In genomic region chr7:121446526-121446925, GRCh38 we compare ENCODE assay signal across 17 cellular contexts. TPM values are rescaled to one million over a fixed set of nuclear protein-coding genes. Genes with fewer than 3 reads are reported as not detected.
DNase-seq lines count a peak whose midpoint lies in the region; ATAC-seq and TF ChIP-seq lines count a peak whose summit lies in the region.
"Had no signal": no experiment of that assay in that cellular context is flagged by ENCODE, and none has a peak within 500 bp of the region (broad histone marks: within the 10 kb centered on the region; RNA-seq: fewer than 3 reads in every experiment).

No MANE protein-coding gene starts in this region.

- H3K27ac Mint-ChIP-seq in mesothelial cell of epicardium (peak overlapping the region; percentile 72), endodermal cell (no peak overlapping the region)
- H3K27ac Mint-ChIP-seq: IgD-negative memory B cell had no signal

- H3K36me3 Mint-ChIP-seq in mesothelial cell of epicardium (peaks cover 1% of the 10 kb centered on the region), endodermal cell (ENCODE audit: low read depth) (no peaks in the 10 kb centered on the region)

- no peaks in the 10 kb centered on the region for H3K4me1 ChIP-seq in endodermal cell (ENCODE audit: control insufficient read depth, insufficient read depth, low read length)
- H3K4me1 ChIP-seq: Peyer's patch had no signal

- H3K9me3 ChIP-seq in endodermal cell (ENCODE audit: control insufficient read depth, low read length) = no peaks in the 10 kb centered on the region
- H3K9me3 ChIP-seq: BLaER1 treated with 17β-estradiol and CSF1 and Interleukin-3, amounts not matched to agents 10 nM and 100 nM; Peyer's patch had no signal

- no peak for ATAC-seq in stimulated activated naive CD8-positive, alpha-beta T cell treated with anti-CD3 and anti-CD28 coated beads, Interleukin-15, Interleukin-2, amounts not matched to agents 100 U/mL and 50 U/mL, for 24 hours
- ATAC-seq in HG02973 (IDR thresholded peaks at IDR 0.05; ENCODE audit: unreplicated experiment) = no peak
- ATAC-seq: GM12878 had no signal

- H3K4me3 Mint-ChIP-seq in mesothelial cell of epicardium (no peak overlapping the region), endodermal cell (no peak overlapping the region)
- H3K4me3 Mint-ChIP-seq: IgD-negative memory B cell had no signal

- DNase-seq in NCI-H748 (lab: John Stamatoyannopoulos, UW; ENCODE audit: unreplicated experiment) = peak; percentile 45
- no peak for DNase-seq in NCI-H748 treated with DMSO at 0.1 percent for 48 hours (lab: John Stamatoyannopoulos, UW)
- DNase-seq in DMS53 (lab: John Stamatoyannopoulos, UW) = peak; percentile 76
- DNase-seq in epithelial cell of esophagus (ENCODE audit: low read depth) = peak; percentile 74
- no peak for DNase-seq in mesothelial cell of epicardium (ENCODE audit: low spot score in 2 of 2, unreplicated experiment in 2 of 2)
- DNase-seq in stimulated activated naive CD8-positive, alpha-beta T cell treated with anti-CD3 and anti-CD28 coated beads, Interleukin-15, Interleukin-2, amounts not matched to agents 100 U/mL and 50 U/mL, for 24 hours = no peak
- DNase-seq in endodermal cell = no peak
- DNase-seq: DMS153, NCI-H1417 treated with DMSO at 0.1 percent for 48 hours, NCI-H2029, NCI-H510A, Peyer's patch had no signal

- H3K27ac ChIP-seq in endodermal cell (ENCODE audit: low read depth, low read length) = no peak overlapping the region
- H3K27ac ChIP-seq: 22Rv1; BLaER1 treated with 17β-estradiol and CSF1 and Interleukin-3, amounts not matched to agents 10 nM and 100 nM had no signal

- no peaks in the 10 kb centered on the region for H3K27me3 Mint-ChIP-seq in mesothelial cell of epicardium (ENCODE audit: low read depth)
- H3K27me3 Mint-ChIP-seq in endodermal cell (ENCODE audit: insufficient read depth) = no peaks in the 10 kb centered on the region
- H3K27me3 Mint-ChIP-seq: IgD-negative memory B cell had no signal

- no peaks in the 10 kb centered on the region for H3K27me3 ChIP-seq in endodermal cell (ENCODE audit: control insufficient read depth, insufficient read depth, low read length, poor library complexity, severe bottlenecking)
- H3K27me3 ChIP-seq: BLaER1 treated with 17β-estradiol and CSF1 and Interleukin-3, amounts not matched to agents 10 nM and 100 nM; Peyer's patch had no signal

- H3K36me3 ChIP-seq in endodermal cell (ENCODE audit: control insufficient read depth, insufficient read depth, low read length) = no peaks in the 10 kb centered on the region
- H3K36me3 ChIP-seq: BLaER1 treated with 17β-estradiol and CSF1 and Interleukin-3, amounts not matched to agents 10 nM and 100 nM; Peyer's patch had no signal

- H3K4me3 ChIP-seq in epithelial cell of esophagus (ENCODE audit: low read length) = no peak overlapping the region
- H3K4me3 ChIP-seq in endodermal cell (ENCODE audit: low read length) = no peak overlapping the region
- H3K4me3 ChIP-seq: BLaER1 treated with 17β-estradiol and CSF1 and Interleukin-3, amounts not matched to agents 10 nM and 100 nM; GM12878; Peyer's patch had no signal

- H3K9ac ChIP-seq in endodermal cell (ENCODE audit: extremely low read depth, low read length, poor library complexity, severe bottlenecking) = no peak overlapping the region
- H3K9ac ChIP-seq: BLaER1 treated with 17β-estradiol and CSF1 and Interleukin-3, amounts not matched to agents 10 nM and 100 nM had no signal

- H3K4me1 Mint-ChIP-seq in mesothelial cell of epicardium (peaks cover 42% of the 10 kb centered on the region), endodermal cell (no peaks in the 10 kb centered on the region)

- peaks cover 3% of the 10 kb centered on the region for H3K9me3 Mint-ChIP-seq in mesothelial cell of epicardium
- no peaks in the 10 kb centered on the region for H3K9me3 Mint-ChIP-seq in endodermal cell
- H3K9me3 Mint-ChIP-seq: IgD-negative memory B cell had no signal

- WGBS in endodermal cell (ENCODE audit: insufficient coverage in 1 of 2, insufficient read length in 1 of 2), 2 experiments = 93 to 97% methylated on average over 4 to 5 of the region's 5 CpGs

- no peak for TF ChIP-seq CTCF in epithelial cell of esophagus (IDR thresholded peaks at IDR 0.05; ENCODE audit: insufficient read depth, low read depth, low read length, missing control alignments)
- no peak for TF ChIP-seq CTCF in mesothelial cell of epicardium (IDR thresholded peaks at IDR 0.05; ENCODE audit: unreplicated experiment)
- no peak for TF ChIP-seq CTCF in endodermal cell (conservative IDR thresholded peaks at IDR 0.05)

RNA-seq across cellular contexts. Expression of gene FAM3C, which starts 50.4 kb away (rescaled TPM):
- total RNA-seq in mesothelial cell of epicardium (76.4 to 82.7 TPM (median 78.2 TPM) in 3 replicates), endodermal cell (10 to 100 TPM; 61.3 to 61.5 TPM)
- 54.5 TPM for polyA plus RNA-seq in endodermal cell (2013, experiment 1 of 2)
- 53.0 TPM for polyA plus RNA-seq in endodermal cell (2013, experiment 2 of 2)

Comparison
In these comparisons a context has a peak if more than half of its experiments do, and no peak if none do; other contexts are left out.
1. DNase-seq: peak in NCI-H748 (single experiment), DMS53 (single experiment) and epithelial cell of esophagus (single experiment); none in NCI-H748 treated with DMSO at 0.1 percent for 48 hours (single experiment), mesothelial cell of epicardium (0 of 2), stimulated activated naive CD8-positive, alpha-beta T cell treated with anti-CD3 and anti-CD28 coated beads, Interleukin-15, Interleukin-2, amounts not matched to agents 100 U/mL and 50 U/mL, for 24 hours (single experiment) and endodermal cell (single experiment).